8 cellular contexts compared by ENCODE assay signal in the genomic region with DNA sequence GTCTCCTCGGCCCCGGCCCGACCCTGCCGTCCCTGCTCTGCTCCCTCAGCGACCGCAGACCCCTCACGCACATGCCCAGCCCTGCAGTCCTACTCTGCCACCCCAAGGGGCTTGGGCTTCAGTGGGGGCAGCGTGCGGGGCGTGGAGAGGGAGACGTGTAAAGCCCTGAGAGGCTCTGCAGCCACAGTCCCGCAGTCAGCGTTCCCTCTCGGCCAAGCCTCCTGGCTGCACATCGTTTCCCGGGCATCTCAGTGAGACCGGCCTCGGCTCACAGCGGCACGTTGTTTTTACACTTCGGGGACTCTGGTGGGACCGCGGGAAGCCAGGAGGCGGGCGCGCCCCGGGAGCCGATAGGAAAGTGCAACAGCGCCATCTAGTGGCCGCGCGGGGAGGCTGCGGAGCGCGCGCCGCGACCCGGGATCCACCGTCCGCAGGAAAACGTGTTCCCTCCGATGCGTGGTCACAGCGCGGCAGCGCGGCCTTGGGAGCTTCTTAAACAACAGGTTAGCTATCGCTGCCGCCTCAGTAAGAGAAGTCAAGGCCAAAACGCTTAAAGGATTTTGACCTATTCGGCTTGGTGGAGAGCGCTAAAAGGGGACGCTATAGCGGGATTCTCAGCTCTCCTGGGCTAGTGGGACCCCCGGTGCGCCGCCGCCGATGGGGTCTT.
A peak's percentile ranks its signal among the peaks of the same experiment; 100 is the strongest.
DNase-seq lines count a peak whose midpoint lies in the region; ATAC-seq and TF ChIP-seq lines count a peak whose summit lies in the region.

No MANE protein-coding gene starts in this region.

- no peak overlapping the region for H3K27ac ChIP-seq in caudate nucleus (ENCODE audit: low read depth, low read length)

- H3K9me3 Mint-ChIP-seq in activated B cell treated with CpG ODN at 0.5 μM for 24 hours, result no peaks in the 10 kb centered on the region

- CTCF ChIA-PET in activated B cell treated with CpG ODN at 0.5 μM for 24 hours (lab: Charles Lee), result interaction anchor here (0.7 to 2.2 kb wide), 3 partner anchors 13 to 110 kb away, joined by 3 to 9 read pairs (median 6); no protein-coding TSS in a partner anchor

- H3K27ac Mint-ChIP-seq in activated B cell treated with CpG ODN at 0.5 μM for 24 hours, result no peak overlapping the region

- DNase-seq in ELR (ENCODE audit: low read depth), result peak; percentile 59
- peak; percentile 47 for DNase-seq in activated B cell treated with CpG ODN at 0.5 μM for 24 hours
- peak in 44 of 61 donors; percentile 11 to 69 (median 36) for DNase-seq in caudate nucleus (lab: John Stamatoyannopoulos, UW)
- peak; percentile 15 for DNase-seq in kidney glomerular epithelial cell (lab: John Stamatoyannopoulos, UW)
- DNase-seq in stimulated activated CD4-positive, alpha-beta T cell treated with anti-CD3 and anti-CD28 coated beads, Interleukin-2, amount 100 ng/mL, for 4 hours (ENCODE audit: low read depth), result peak; percentile 41

- H3K36me3 Mint-ChIP-seq in activated B cell treated with CpG ODN at 0.5 μM for 24 hours (ENCODE audit: low read depth), result no peaks in the 10 kb centered on the region

- intact Hi-C loops in activated B cell treated with CpG ODN at 0.5 μM for 24 hours (cut with micrococcal nuclease), result loop anchor here (1.0 kb wide), 1 partner anchor 110 kb away; no protein-coding TSS in a partner anchor

- POLR2A ChIA-PET in activated B cell treated with CpG ODN at 0.5 μM for 24 hours (lab: Charles Lee), result no interaction called here

- no peaks in the 10 kb centered on the region for H3K4me1 Mint-ChIP-seq in activated B cell treated with CpG ODN at 0.5 μM for 24 hours

- ATAC-seq in GM21717 (IDR thresholded peaks at IDR 0.05; ENCODE audit: unreplicated experiment) (peak; percentile 79), activated B cell treated with CpG ODN at 0.5 μM for 24 hours (ENCODE audit: low read depth) (no peak), HG02840 (IDR thresholded peaks at IDR 0.05; ENCODE audit: low FRiP score, unreplicated experiment) (no peak)

- TF ChIP-seq CTCF in LNCAP (IDR thresholded peaks at IDR 0.05) (peak; percentile 99), activated B cell treated with CpG ODN at 0.5 μM for 24 hours (IDR thresholded peaks at IDR 0.05) (peak; percentile 80)

- peaks cover 24% of the 10 kb centered on the region for H3K27me3 Mint-ChIP-seq in activated B cell treated with CpG ODN at 0.5 μM for 24 hours

- H3K4me3 Mint-ChIP-seq in activated B cell treated with CpG ODN at 0.5 μM for 24 hours, result peak overlapping the region; percentile 37
